ENCODE assay signal across 25 cellular contexts in genomic region chr11:66937334-66937733, GRCh38. TPM values are rescaled to one million over a fixed set of nuclear protein-coding genes. Genes with fewer than 3 reads are reported as not detected.
"Had no signal": no experiment of that assay in that cellular context is flagged by ENCODE, and none has a peak within 500 bp of the region (broad histone marks: within the 10 kb centered on the region; RNA-seq: fewer than 3 reads in every experiment).

No MANE protein-coding gene starts in this region.

- H3K9ac ChIP-seq: KMS-11 had no signal

- FAIRE-seq: RCC 7860 had no signal

- H3K4me1 ChIP-seq: SJSA1 had no signal

- H3K9me3 ChIP-seq: SJSA1 had no signal

- H3K27ac ChIP-seq: KMS-11, SJSA1, SK-N-MC had no signal

- H3K27me3 ChIP-seq: SJSA1 had no signal

- DNase-seq: Kasumi-1, MV-4-11, NCI-H1048, NCI-H1105, NCI-H1417 treated with DMSO at 0.1 percent for 48 hours, NCI-H146, NCI-H1694 treated with DMSO at 0.1 percent for 48 hours, NCI-H1930, NCI-H2081, NCI-H2107, NCI-H2227 treated with DMSO at 0.1 percent for 48 hours, NCI-H446, NCI-H510A, NCI-H524 treated with DMSO at 0.1 percent for 48 hours, NCI-H69, NCI-H774, Right ventricle myocardium superior, RPMI8226, SIG-M5 had no signal

- H3K4me3 ChIP-seq: SJSA1, SK-N-MC had no signal

- H3K4me2 ChIP-seq: KMS-11 had no signal

RNA-seq across cellular contexts. Expression of gene C11orf86, which starts 37.8 kb away (rescaled TPM):
- total RNA-seq: HT1080, M059J, Right ventricle myocardium superior, SJSA1 had no signal
